Comparison of ENCODE assay signal across 8 cellular contexts in genomic region chr15:50247819-50248650, GRCh38. TPM values are rescaled to one million over a fixed set of nuclear protein-coding genes. Genes with fewer than 3 reads are reported as not detected.
DNase-seq lines count a peak whose midpoint lies in the region; ATAC-seq and TF ChIP-seq lines count a peak whose summit lies in the region.

No MANE protein-coding gene starts in this region.

- peaks cover 4% of the 10 kb centered on the region for H3K36me3 Mint-ChIP-seq in effector memory CD8-positive, alpha-beta T cell (ENCODE audit: insufficient read depth)
- H3K36me3 Mint-ChIP-seq in chondrocyte (ENCODE audit: low read depth), result no peaks in the 10 kb centered on the region

- peak; percentile 49 for DNase-seq in activated naive CD4-positive, alpha-beta T cell treated with Interleukin-2 at 50 U/mL for 16 hours
- no peak for DNase-seq in activated naive CD4-positive, alpha-beta T cell (lab: John Stamatoyannopoulos, UW)
- DNase-seq in SKM-1 treated with dmso at 0.1 percent for 144 hours (lab: John Stamatoyannopoulos, UW; ENCODE audit: unreplicated experiment) (peak; percentile 46), chondrocyte (ENCODE audit: low spot score) (no peak), ACHN (no peak)
- peak; percentile 31 to 55 (median 47) for DNase-seq in effector memory CD8-positive, alpha-beta T cell
- peak; percentile 60 for DNase-seq in stimulated activated CD8-positive, alpha-beta memory T cell treated with anti-CD3 and anti-CD28 coated beads, Interleukin-4, amount 100 ng/mL, for 48 hours

- ATAC-seq in HG03060 (IDR thresholded peaks at IDR 0.05; ENCODE audit: low read depth, unreplicated experiment), result peak; percentile 76
- ATAC-seq in effector memory CD8-positive, alpha-beta T cell (replicated peaks), result peak; percentile 97

- in situ Hi-C loops in ACHN (cut with HindIII; ENCODE audit: low pct_ligation_motif_present, low pct_unique_long_range_greater_than_20kb, low sequenced_read_pairs), result no loop called here

- peak overlapping the region; percentile 91 to 93 for H3K27ac Mint-ChIP-seq in effector memory CD8-positive, alpha-beta T cell
- no peak overlapping the region for H3K27ac Mint-ChIP-seq in chondrocyte (ENCODE audit: unreplicated experiment)

- no peak for TF ChIP-seq CTCF in chondrocyte (IDR thresholded peaks at IDR 0.05)

- no peaks in the 10 kb centered on the region for H3K9me3 Mint-ChIP-seq in effector memory CD8-positive, alpha-beta T cell
- no peaks in the 10 kb centered on the region for H3K9me3 Mint-ChIP-seq in chondrocyte (ENCODE audit: low read depth)

- H3K27me3 Mint-ChIP-seq in effector memory CD8-positive, alpha-beta T cell, result no peaks in the 10 kb centered on the region
- no peaks in the 10 kb centered on the region for H3K27me3 Mint-ChIP-seq in chondrocyte (ENCODE audit: low read depth)

- H3K4me3 Mint-ChIP-seq in effector memory CD8-positive, alpha-beta T cell, result peak overlapping the region; percentile 68 to 87
- H3K4me3 Mint-ChIP-seq in chondrocyte (ENCODE audit: unreplicated experiment), result no peak overlapping the region

- H3K4me1 Mint-ChIP-seq in effector memory CD8-positive, alpha-beta T cell (ENCODE audit: low read depth in 2 of 2), result peaks cover 10 to 18% of the 10 kb centered on the region in 2 donors
- H3K4me1 Mint-ChIP-seq in chondrocyte (ENCODE audit: low read depth), result no peaks in the 10 kb centered on the region

RNA-seq across cellular contexts. Expression of gene HDC, which starts 17.5 kb away (rescaled TPM):
- total RNA-seq in chondrocyte, result not detected in 3 replicates

Comparison
In these comparisons a context has a peak if more than half of its experiments do, and no peak if none do; other contexts are left out.
1. DNase-seq: peak in activated naive CD4-positive, alpha-beta T cell treated with Interleukin-2 at 50 U/mL for 16 hours (single experiment), SKM-1 treated with dmso at 0.1 percent for 144 hours (single experiment), effector memory CD8-positive, alpha-beta T cell (3 of 3) and stimulated activated CD8-positive, alpha-beta memory T cell treated with anti-CD3 and anti-CD28 coated beads, Interleukin-4, amount 100 ng/mL, for 48 hours (single experiment); none in activated naive CD4-positive, alpha-beta T cell (0 of 4), chondrocyte (single experiment) and ACHN (single experiment).